8 cellular contexts compared by ENCODE assay signal in genomic region chr7:44847920-44848634, GRCh38. TPM values are rescaled to one million over a fixed set of nuclear protein-coding genes. Genes with fewer than 3 reads are reported as not detected.
DNase-seq lines count a peak whose midpoint lies in the region; ATAC-seq and TF ChIP-seq lines count a peak whose summit lies in the region.

H2AZ2 (minus strand) TSS chr7:44848087; CDS start chr7:44847971, 116 bp downstream.

- no peaks in the 10 kb centered on the region for H3K36me3 ChIP-seq in SU-DHL-6 (ENCODE audit: low read length)
- no peaks in the 10 kb centered on the region for H3K36me3 ChIP-seq in osteoblast (ENCODE audit: insufficient read depth, low read length)
- no peaks in the 10 kb centered on the region for H3K36me3 ChIP-seq in thoracic aorta

- H3K36me3 Mint-ChIP-seq in activated naive CD8-positive, alpha-beta T cell treated with anti-CD3 and anti-CD28 coated beads, Interleukin-2, amount 10 ng/mL, durations not matched to agents 7 days and 5 days, result peaks cover 11% of the 10 kb centered on the region
- H3K36me3 Mint-ChIP-seq in glutamatergic neuron (ENCODE audit: unreplicated experiment), result no peaks in the 10 kb centered on the region

- no peaks in the 10 kb centered on the region for H3K27me3 Mint-ChIP-seq in activated naive CD8-positive, alpha-beta T cell treated with anti-CD3 and anti-CD28 coated beads, Interleukin-2, amount 10 ng/mL, durations not matched to agents 7 days and 5 days
- peaks cover 7% of the 10 kb centered on the region for H3K27me3 Mint-ChIP-seq in glutamatergic neuron (ENCODE audit: unreplicated experiment)

- peaks cover 22% of the 10 kb centered on the region for H3K4me1 ChIP-seq in osteoblast (ENCODE audit: insufficient read depth, low read length)
- peaks cover 19 to 35% of the 10 kb centered on the region in 2 donors for H3K4me1 ChIP-seq in thoracic aorta (ENCODE audit: control insufficient read depth in 1 of 2, low read depth in 2 of 2)

- POLR2A ChIA-PET in activated naive CD8-positive, alpha-beta T cell treated with anti-CD3 and anti-CD28 coated beads, Interleukin-2, amount 10 ng/mL, durations not matched to agents 7 days and 5 days (lab: Charles Lee), result interaction anchor here (0.7 to 4.8 kb wide), 39 partner anchors 10 to 382 kb away, joined by 3 to 98 read pairs (median 6); partner anchors contain the start of genes DDX56, MYO1G, OGDH and PPIA

- H3K27me3 ChIP-seq in SU-DHL-6 (ENCODE audit: low read length) (no peaks in the 10 kb centered on the region), osteoblast (ENCODE audit: insufficient read depth, low read length) (no peaks in the 10 kb centered on the region), thoracic aorta (replicated peaks; ENCODE audit: insufficient read depth) (no peaks in the 10 kb centered on the region)

- H3F3A ChIP-seq in SU-DHL-6 (ENCODE audit: insufficient read depth), result peaks cover 45% of the 10 kb centered on the region

- peak within 1 kb of the TSS; percentile 93 for H3K27ac ChIP-seq in SU-DHL-6 (ENCODE audit: low read depth, low read length)
- peak within 1 kb of the TSS; percentile 95 for H3K27ac ChIP-seq in osteoblast (ENCODE audit: low read depth, low read length)
- H3K27ac ChIP-seq in thoracic aorta, result peak within 1 kb of the TSS; percentile 93

- H3K4me2 ChIP-seq in SU-DHL-6 (ENCODE audit: low read depth, low read length, poor library complexity, severe bottlenecking), result peak within 1 kb of the TSS; percentile 93
- H3K4me2 ChIP-seq in osteoblast (ENCODE audit: insufficient read depth, low read length), result peak within 1 kb of the TSS; percentile 92

- peak within 1 kb of the TSS; percentile 97 for H3K27ac Mint-ChIP-seq in activated naive CD8-positive, alpha-beta T cell treated with anti-CD3 and anti-CD28 coated beads, Interleukin-2, amount 10 ng/mL, durations not matched to agents 7 days and 5 days
- peak within 1 kb of the TSS; percentile 96 for H3K27ac Mint-ChIP-seq in glutamatergic neuron (ENCODE audit: unreplicated experiment)

- peak; percentile 80 for TF ChIP-seq POLR2A in GM10847 (IDR thresholded peaks at IDR 0.05; ENCODE audit: extremely low read depth, insufficient read length)

- ATAC-seq in HG02678 (IDR thresholded peaks at IDR 0.05; ENCODE audit: unreplicated experiment) (peak; percentile 83), thoracic aorta (ENCODE audit: insufficient number of reproducible peaks, low FRiP score, low read depth) (peak; percentile 96)
- peak; percentile 83 for ATAC-seq in activated naive CD8-positive, alpha-beta T cell treated with anti-CD3 and anti-CD28 coated beads, Interleukin-2, amount 10 ng/mL, durations not matched to agents 7 days and 5 days (ENCODE audit: low read depth)

- H4K20me1 ChIP-seq in SU-DHL-6 (ENCODE audit: low read depth, low read length), result peaks cover 28% of the 10 kb centered on the region
- H4K20me1 ChIP-seq in osteoblast (ENCODE audit: insufficient read depth, low read length), result peaks cover 7% of the 10 kb centered on the region

- TF ChIP-seq CTCF in SU-DHL-6 (IDR thresholded peaks at IDR 0.05; ENCODE audit: insufficient read depth, low read length, poor library complexity, severe bottlenecking) (no peak), glutamatergic neuron (IDR thresholded peaks at IDR 0.05; ENCODE audit: partially characterized antibody, unreplicated experiment) (peak; percentile 12), osteoblast (IDR thresholded peaks at IDR 0.05; ENCODE audit: extremely low read depth, low read depth, low read length) (no peak), thoracic aorta (IDR thresholded peaks at IDR 0.05) (no peak)

- H3K4me3 ChIP-seq in SU-DHL-6 (ENCODE audit: insufficient read depth, low read length, poor library complexity, severe bottlenecking) (peak within 1 kb of the TSS; percentile 98), osteoblast (ENCODE audit: insufficient read depth, low read length) (peak within 1 kb of the TSS; percentile 97), thoracic aorta (peak within 1 kb of the TSS; percentile 80)

- H3K4me3 Mint-ChIP-seq in activated naive CD8-positive, alpha-beta T cell treated with anti-CD3 and anti-CD28 coated beads, Interleukin-2, amount 10 ng/mL, durations not matched to agents 7 days and 5 days, result peak within 1 kb of the TSS; percentile 87
- H3K4me3 Mint-ChIP-seq in glutamatergic neuron (ENCODE audit: unreplicated experiment), result peak within 1 kb of the TSS; percentile 97

- H3K9ac ChIP-seq in SU-DHL-6 (ENCODE audit: low read length), result peak within 1 kb of the TSS; percentile 93

- H2AFZ ChIP-seq in SU-DHL-6 (ENCODE audit: low read depth, low read length, severe bottlenecking), result peak within 1 kb of the TSS; percentile 87
- peak within 1 kb of the TSS; percentile 98 for H2AFZ ChIP-seq in osteoblast (ENCODE audit: low read length)

- H3K79me2 ChIP-seq in SU-DHL-6 (ENCODE audit: insufficient read depth, low read length), result peaks cover 49% of the 10 kb centered on the region
- peaks cover 41% of the 10 kb centered on the region for H3K79me2 ChIP-seq in osteoblast (ENCODE audit: insufficient read depth, low read length)

- no peaks in the 10 kb centered on the region for H3K9me2 ChIP-seq in SU-DHL-6 (replicated peaks; ENCODE audit: insufficient read depth, low read length)

- peaks cover 35% of the 10 kb centered on the region for H3K4me1 Mint-ChIP-seq in activated naive CD8-positive, alpha-beta T cell treated with anti-CD3 and anti-CD28 coated beads, Interleukin-2, amount 10 ng/mL, durations not matched to agents 7 days and 5 days
- peaks cover 11% of the 10 kb centered on the region for H3K4me1 Mint-ChIP-seq in glutamatergic neuron (ENCODE audit: low read depth, unreplicated experiment)

- no peaks in the 10 kb centered on the region for H3K9me3 Mint-ChIP-seq in activated naive CD8-positive, alpha-beta T cell treated with anti-CD3 and anti-CD28 coated beads, Interleukin-2, amount 10 ng/mL, durations not matched to agents 7 days and 5 days
- peaks cover 8% of the 10 kb centered on the region for H3K9me3 Mint-ChIP-seq in glutamatergic neuron (ENCODE audit: unreplicated experiment)

- H3K9me3 ChIP-seq in SU-DHL-6 (ENCODE audit: insufficient read depth, low read length) (no peaks in the 10 kb centered on the region), osteoblast (ENCODE audit: low read depth, low read length) (no peaks in the 10 kb centered on the region), thoracic aorta (no peaks in the 10 kb centered on the region)

- DNase-seq in NCI-H128 (lab: John Stamatoyannopoulos, UW; ENCODE audit: unreplicated experiment) (peak; percentile 99), glutamatergic neuron (peak; percentile 100), osteoblast (ENCODE audit: insufficient read length, low spot score, missing footprints) (peak; percentile 98), thoracic aorta (ENCODE audit: low spot score) (peak; percentile 99)
- peak; percentile 99 for DNase-seq in activated naive CD8-positive, alpha-beta T cell treated with anti-CD3 and anti-CD28 coated beads, Interleukin-2, amount 10 ng/mL, durations not matched to agents 7 days and 5 days

RNA-seq across cellular contexts. Expression of gene H2AZ2, which starts in this region (rescaled TPM):
- total RNA-seq in activated naive CD8-positive, alpha-beta T cell treated with anti-CD3 and anti-CD28 coated beads, Interleukin-2, amount 10 ng/mL, durations not matched to agents 7 days and 5 days, result 100 to 1,000 TPM; 359 to 368 TPM
- total RNA-seq in glutamatergic neuron (ENCODE audit: unreplicated experiment), result 180 TPM
- 93.7 and 98.1 TPM in 2 replicates for total RNA-seq in osteoblast
- total RNA-seq in thoracic aorta, result 100 to 1,000 TPM; 103 to 111 TPM

Comparison
In these comparisons a context has a peak if more than half of its experiments do, and no peak if none do; other contexts are left out.
1. Peak in every context shown above with its lines: DNase-seq, ATAC-seq, H3K4me3 ChIP-seq and H3K27ac ChIP-seq.